ENCODE assay signal across 9 cellular contexts in genomic region chr1:45009296-45009865, GRCh38. TPM values are rescaled to one million over a fixed set of nuclear protein-coding genes. Genes with fewer than 3 reads are reported as not detected.
A peak's percentile ranks its signal among the peaks of the same experiment; 100 is the strongest.
DNase-seq lines count a peak whose midpoint lies in the region; ATAC-seq, FAIRE-seq and TF ChIP-seq lines count a peak whose summit lies in the region.
"Had no signal": no experiment of that assay in that cellular context is flagged by ENCODE, and none has a peak within 500 bp of the region (broad histone marks: within the 10 kb centered on the region; RNA-seq: fewer than 3 reads in every experiment).

No MANE protein-coding gene starts in this region.

- DNase-seq in heart left ventricle = no peak
- DNase-seq in right cardiac atrium = no peak
- DNase-seq in astrocyte (ENCODE audit: low read depth) = no peak
- DNase-seq in tibial artery = no peak
- no peak for DNase-seq in mucosa of descending colon
- DNase-seq in RPMI8226 = no peak

- H3K36me3 ChIP-seq in heart left ventricle (peaks cover 0 to 65% (median 62%) of the 10 kb centered on the region in 9 donors), astrocyte (ENCODE audit: insufficient read depth, low read length) (peaks cover 36% of the 10 kb centered on the region), mesodermal cell (ENCODE audit: control insufficient read depth, insufficient read depth, low read length) (peaks cover 61% of the 10 kb centered on the region), tibial artery (peaks cover 49 to 51% (median 51%) of the 10 kb centered on the region in 3 donors), mucosa of descending colon (ENCODE audit: low read depth) (peaks cover 6% of the 10 kb centered on the region)

- WGBS in heart left ventricle, 4 donors = 92 to 96% (median 93%) methylated on average over 9 to 11 of the region's 11 CpGs
- WGBS in right cardiac atrium = 91% methylated on average over 11 of the region's 11 CpGs
- WGBS in mesodermal cell (ENCODE audit: insufficient coverage in 2 of 2), 2 experiments = 93 to 95% methylated on average over 6 to 9 of the region's 11 CpGs

- intact Hi-C loops in heart left ventricle (cut with DNase I) (loop anchor here in 5 of 10 donors (5.0 to 10.0 kb wide), 4 partner anchors 172 to 222 kb away; partner anchors contain the start of gene BEST4 (in 1 of the 5)), right cardiac atrium (cut with DNase I) (loop anchor here in 1 of 4 donors (10.0 kb wide), 1 partner anchor 175 kb away; no protein-coding TSS in a partner anchor), tibial artery (cut with DNase I; ENCODE audit: low total_unique reads) (loop anchor here (10.0 kb wide), 1 partner anchor 285 kb away; no protein-coding TSS in a partner anchor), mucosa of descending colon (cut with DNase I, micrococcal nuclease) (no loop called here)

- no peak overlapping the region for H3K27ac ChIP-seq in heart left ventricle
- H3K27ac ChIP-seq in right cardiac atrium (ENCODE audit: low read length) = no peak overlapping the region
- no peak overlapping the region for H3K27ac ChIP-seq in astrocyte (ENCODE audit: low read depth, low read length)
- no peak overlapping the region for H3K27ac ChIP-seq in mesodermal cell (ENCODE audit: low read depth, low read length, severe bottlenecking)
- H3K27ac ChIP-seq in tibial artery = peak overlapping the region; percentile 85 to 86

- H3K4me1 Mint-ChIP-seq in astrocyte (ENCODE audit: low read depth, unreplicated experiment) = peaks cover 18% of the 10 kb centered on the region

- no peak for FAIRE-seq in astrocyte (lab: Jason Lieb, UNC)

- H3K9ac ChIP-seq in astrocyte (ENCODE audit: low read length) = peak overlapping the region; percentile 82

- no peak for TF ChIP-seq CTCF in heart left ventricle (IDR thresholded peaks at IDR 0.05)
- no peak for TF ChIP-seq CTCF in astrocyte (IDR thresholded peaks at IDR 0.05; ENCODE audit: insufficient read depth, low read depth, low read length)
- TF ChIP-seq CTCF in tibial artery (IDR thresholded peaks at IDR 0.05) = no peak
- no peak for TF ChIP-seq CTCF in mucosa of descending colon (IDR thresholded peaks at IDR 0.05)

- H3K9me3 ChIP-seq in heart left ventricle = no peaks in the 10 kb centered on the region
- H3K9me3 ChIP-seq in right cardiac atrium (ENCODE audit: control insufficient read depth, low read length) = no peaks in the 10 kb centered on the region
- no peaks in the 10 kb centered on the region for H3K9me3 ChIP-seq in astrocyte (ENCODE audit: insufficient read depth, low read depth, low read length)
- no peaks in the 10 kb centered on the region for H3K9me3 ChIP-seq in mesodermal cell (ENCODE audit: control insufficient read depth, low read length)
- no peaks in the 10 kb centered on the region for H3K9me3 ChIP-seq in tibial artery
- no peaks in the 10 kb centered on the region for H3K9me3 ChIP-seq in mucosa of descending colon

- peak overlapping the region; percentile 96 for H3K4me2 ChIP-seq in astrocyte (ENCODE audit: low read length)

- no peaks in the 10 kb centered on the region for H3K27me3 ChIP-seq in heart left ventricle
- no peaks in the 10 kb centered on the region for H3K27me3 ChIP-seq in right cardiac atrium (ENCODE audit: control insufficient read depth, insufficient read depth)
- no peaks in the 10 kb centered on the region for H3K27me3 ChIP-seq in astrocyte (ENCODE audit: insufficient read depth, low read length)
- H3K27me3 ChIP-seq in tibial artery = no peaks in the 10 kb centered on the region

- H3K4me1 ChIP-seq in heart left ventricle (peaks cover 2 to 47% (median 31%) of the 10 kb centered on the region in 12 donors), right cardiac atrium (ENCODE audit: control insufficient read depth, insufficient read depth, low read length) (peaks cover 9% of the 10 kb centered on the region), astrocyte (ENCODE audit: insufficient read depth, low read length) (peaks cover 22% of the 10 kb centered on the region), mesodermal cell (ENCODE audit: control insufficient read depth, insufficient read depth, low read length, poor library complexity, severe bottlenecking) (peaks cover 13% of the 10 kb centered on the region), tibial artery (peaks cover 5 to 45% (median 40%) of the 10 kb centered on the region in 4 donors), mucosa of descending colon (ENCODE audit: low read depth) (peaks cover 30% of the 10 kb centered on the region)

- no peak for TF ChIP-seq POLR2A in heart left ventricle (IDR thresholded peaks at IDR 0.05)

- H3K36me3 Mint-ChIP-seq in astrocyte (ENCODE audit: low read depth, unreplicated experiment) = peaks cover 19% of the 10 kb centered on the region

- H3K4me3 ChIP-seq in heart left ventricle (peak overlapping the region in 9 of 12 donors; percentile 78 to 100 (median 96)), right cardiac atrium (ENCODE audit: low read length) (no peak overlapping the region), astrocyte (ENCODE audit: insufficient read depth, low read depth, low read length) (peak overlapping the region; percentile 70), mesodermal cell (ENCODE audit: extremely low read depth, insufficient read depth, low read length, poor library complexity, severe bottlenecking) (peak overlapping the region; percentile 91), tibial artery (peak overlapping the region; percentile 86 to 95), mucosa of descending colon (no peak overlapping the region)

- ATAC-seq in heart left ventricle (no peak), right cardiac atrium (no peak), mucosa of descending colon (no peak), GM19023 (IDR thresholded peaks at IDR 0.05; ENCODE audit: unreplicated experiment) (no peak)
- ATAC-seq: activated CD4-positive, CD25-positive, alpha-beta regulatory T cell treated with anti-CD3 and anti-CD28 coated beads, Interleukin-2, amount 50 U/mL, for 24 hours had no signal

- peak overlapping the region; percentile 89 for H3K4me3 Mint-ChIP-seq in astrocyte (ENCODE audit: unreplicated experiment)

- peaks cover 44% of the 10 kb centered on the region for H3K79me2 ChIP-seq in astrocyte (ENCODE audit: insufficient read depth, low read length)

- H3K27me3 Mint-ChIP-seq in astrocyte (ENCODE audit: low read depth, unreplicated experiment) = no peaks in the 10 kb centered on the region

- H2AFZ ChIP-seq in astrocyte (ENCODE audit: low read depth, low read length) = no peak overlapping the region

- H4K20me1 ChIP-seq in astrocyte (ENCODE audit: insufficient read depth, low read length) = peaks cover 26% of the 10 kb centered on the region

- H3K9me3 Mint-ChIP-seq in astrocyte (ENCODE audit: unreplicated experiment) = peaks cover 2% of the 10 kb centered on the region

- peak overlapping the region; percentile 31 for H3K27ac Mint-ChIP-seq in astrocyte (ENCODE audit: unreplicated experiment)

RNA-seq across cellular contexts. Expression of gene HECTD3, which starts 1.7 kb away (rescaled TPM):
- total RNA-seq in heart left ventricle = 10 to 100 TPM; 17.6 to 34.3 (median 22.8) TPM
- 10 to 100 TPM; 18.9 to 30.1 TPM for polyA plus RNA-seq in heart left ventricle
- total RNA-seq in right cardiac atrium = 10 to 100 TPM; 16.5 to 22.3 (median 19.4) TPM
- 18.5 TPM for polyA plus RNA-seq in right cardiac atrium
- total RNA-seq in astrocyte = 33.2 and 33.9 TPM in 2 replicates
- polyA plus RNA-seq in mesodermal cell (2013, experiment 1 of 2) = 32.6 TPM
- polyA plus RNA-seq in mesodermal cell (2013, experiment 2 of 2) = 24.7 TPM
- 100 to 1,000 TPM in 2 of 3 donors, 10 to 100 TPM in 1; 78.0 to 143 (median 108) TPM for total RNA-seq in mucosa of descending colon

RNA-seq across cellular contexts. Expression of gene UROD, which starts 2.7 kb away (rescaled TPM):
- total RNA-seq in heart left ventricle (10 to 100 TPM; 58.2 to 95.8 (median 78.4) TPM), right cardiac atrium (10 to 100 TPM; 71.9 to 87.6 (median 80.0) TPM), astrocyte (96.1 and 98.8 TPM in 2 replicates), mucosa of descending colon (10 to 100 TPM; 44.8 to 69.8 (median 51.3) TPM)
- polyA plus RNA-seq in heart left ventricle (10 to 100 TPM; 80.6 to 89.3 TPM), right cardiac atrium (91.0 TPM)
- 74.9 TPM for polyA plus RNA-seq in mesodermal cell (2013, experiment 1 of 2)
- 63.5 TPM for polyA plus RNA-seq in mesodermal cell (2013, experiment 2 of 2)

RNA-seq across cellular contexts. Expression of gene EIF2B3, which starts 23.0 kb away (rescaled TPM):
- total RNA-seq in heart left ventricle = 10 to 100 TPM; 27.5 to 48.8 (median 37.7) TPM
- polyA plus RNA-seq in heart left ventricle = 10 to 100 TPM; 33.3 to 50.6 TPM
- 10 to 100 TPM; 28.9 to 37.1 (median 31.9) TPM for total RNA-seq in right cardiac atrium
- 32.9 TPM for polyA plus RNA-seq in right cardiac atrium
- total RNA-seq in astrocyte = 28.1 and 28.2 TPM in 2 replicates
- polyA plus RNA-seq in mesodermal cell (2013, experiment 1 of 2) = 27.6 TPM
- polyA plus RNA-seq in mesodermal cell (2013, experiment 2 of 2) = 27.2 TPM
- total RNA-seq in mucosa of descending colon = 10 to 100 TPM; 11.1 to 19.8 (median 15.7) TPM

Comparison
In these comparisons a context has a peak if more than half of its experiments do, and no peak if none do; other contexts are left out.
1. H3K4me3 ChIP-seq: peak in heart left ventricle (9 of 12), astrocyte (single experiment), mesodermal cell (single experiment) and tibial artery (2 of 2); none in right cardiac atrium (single experiment) and mucosa of descending colon (single experiment).
2. H3K27ac ChIP-seq: peak in tibial artery (2 of 2); none in heart left ventricle (0 of 12), right cardiac atrium (single experiment), astrocyte (single experiment) and mesodermal cell (single experiment).